17 cellular contexts compared by ENCODE assay signal in genomic region chr1:12039141-12039525, GRCh38. TPM values are rescaled to one million over a fixed set of nuclear protein-coding genes. Genes with fewer than 3 reads are reported as not detected.
"Had no signal": no experiment of that assay in that cellular context is flagged by ENCODE, and none has a peak within 500 bp of the region (broad histone marks: within the 10 kb centered on the region; RNA-seq: fewer than 3 reads in every experiment).

No MANE protein-coding gene starts in this region.

- H3K9me3 ChIP-seq: left ventricle myocardium inferior, right atrium auricular region had no signal

- H3K27ac ChIP-seq: brain microvascular endothelial cell, left ventricle myocardium inferior, right atrium auricular region had no signal

- H3K36me3 Mint-ChIP-seq: activated naive CD4-positive, alpha-beta T cell treated with anti-CD3 and anti-CD28 coated beads, Interleukin-2, amount 50 U/mL, for 72 hours had no signal

- H3K4me1 ChIP-seq: right atrium auricular region had no signal

- H3K27me3 ChIP-seq: brain microvascular endothelial cell, right atrium auricular region had no signal

- H3K4me3 ChIP-seq: left ventricle myocardium inferior, right atrium auricular region, smooth muscle cell had no signal

- H3K4me3 Mint-ChIP-seq: activated CD4-positive, alpha-beta T cell treated with anti-CD3 and anti-CD28 coated beads, Interleukin-2, amount 10 ng/mL, durations not matched to agents 24 days and 14 days had no signal

- H3K9me3 Mint-ChIP-seq: activated CD4-positive, alpha-beta T cell treated with anti-CD3 and anti-CD28 coated beads, Interleukin-2, amount 10 ng/mL, durations not matched to agents 24 days and 14 days; activated naive CD4-positive, alpha-beta T cell treated with anti-CD3 and anti-CD28 coated beads, Interleukin-2, amount 50 U/mL, for 72 hours had no signal

- H3K27ac Mint-ChIP-seq: activated naive CD4-positive, alpha-beta T cell treated with anti-CD3 and anti-CD28 coated beads, Interleukin-2, amount 50 U/mL, for 72 hours had no signal

- FAIRE-seq: frontal cortex, keratinocyte had no signal

- DNase-seq: activated CD4-positive, alpha-beta T cell treated with anti-CD3 and anti-CD28 coated beads, Interleukin-2, amount 10 ng/mL, durations not matched to agents 24 days and 14 days; activated CD8-positive, alpha-beta memory T cell treated with anti-CD3 and anti-CD28 coated beads for 24 hours; activated effector memory CD4-positive, alpha-beta T cell treated with anti-CD3 and anti-CD28 coated beads, Interleukin-2, amount 50 U/mL, for 16 hours; activated T-cell treated with anti-CD3 and anti-CD28 coated beads for 4 hours; brain microvascular endothelial cell; effector memory CD4-positive, alpha-beta T cell; left ventricle myocardium inferior; mesenchymal stem cell; stimulated activated naive CD4-positive, alpha-beta T cell treated with Interleukin-2 at 50 U/mL for 16 hours; T-helper 9 cell had no signal

- H3K4me2 ChIP-seq: smooth muscle cell had no signal

- H3K36me3 ChIP-seq: brain microvascular endothelial cell, left ventricle myocardium inferior, right atrium auricular region had no signal

RNA-seq across cellular contexts. Expression of gene TNFRSF8, which starts 24.0 kb away (rescaled TPM):
- total RNA-seq: fibroblast of lung, frontal cortex, temporal lobe had no signal
